ENCODE assay signal across 1 cellular context in genomic region chr2:55155206-55155605, GRCh38.
TF ChIP-seq lines count a peak whose summit lies in the region.

No MANE protein-coding gene starts in this region.

TF ChIP-seq in SK-N-SH, 30 proteins besides CTCF, POLR2A, EP300 and RAD21 (continued from another document):
- no peak for TF ChIP-seq TAF1 (IDR thresholded peaks at IDR 0.05; ENCODE audit: borderline replicate concordance, low read depth, low read length)
- no peak for TF ChIP-seq SIN3A (IDR thresholded peaks at IDR 0.05; ENCODE audit: borderline replicate concordance, low read depth, low read length)
